ENCODE assay signal across 1 cellular context in the genomic region with DNA sequence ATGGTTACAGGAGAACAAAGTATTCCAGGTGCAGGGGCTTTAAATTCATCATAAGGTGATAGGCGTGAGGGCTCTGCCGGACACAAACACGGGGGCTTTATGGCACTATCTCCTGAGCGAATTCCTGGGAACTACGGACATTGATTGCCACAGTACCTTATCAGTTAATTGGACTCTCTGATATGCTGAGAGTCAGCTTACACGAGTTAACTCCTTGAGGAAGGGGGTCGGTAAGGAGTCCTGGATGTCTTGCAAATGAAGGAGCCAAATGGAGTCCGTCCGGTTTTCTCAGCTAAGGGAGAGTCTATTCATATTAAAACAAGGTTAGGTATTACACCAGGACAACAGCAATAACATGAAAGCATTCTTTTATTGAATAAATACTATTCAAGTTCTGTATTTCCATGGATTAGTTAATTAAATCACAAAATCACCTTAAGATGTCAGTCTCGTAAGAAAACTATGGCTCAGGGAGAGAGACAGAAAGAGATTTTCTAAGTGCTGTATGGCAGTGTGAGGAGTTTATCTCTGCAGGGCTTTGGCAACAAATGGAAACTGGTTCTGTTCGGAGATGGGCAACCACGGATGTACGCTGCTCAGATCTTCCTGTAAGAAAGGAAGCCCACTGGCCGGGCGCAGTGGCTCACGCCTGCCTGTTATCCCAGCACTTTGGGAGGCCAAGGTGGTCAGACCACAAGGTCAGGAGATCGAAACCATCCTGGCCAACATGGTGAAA.
TF ChIP-seq lines count a peak whose summit lies in the region.

No MANE protein-coding gene starts in this region.

TF ChIP-seq in WTC11, 78 proteins besides CTCF, POLR2A, EP300 and RAD21:
- TF ChIP-seq SMAD3 (CRISPR knock-in tag; IDR thresholded peaks at IDR 0.05; ENCODE audit: borderline replicate concordance): no peak
- no peak for TF ChIP-seq ESRRA (CRISPR knock-in tag; IDR thresholded peaks at IDR 0.05; ENCODE audit: borderline replicate concordance)
- no peak for TF ChIP-seq ETV6 (CRISPR knock-in tag; IDR thresholded peaks at IDR 0.05)
- TF ChIP-seq, protein P1, sequence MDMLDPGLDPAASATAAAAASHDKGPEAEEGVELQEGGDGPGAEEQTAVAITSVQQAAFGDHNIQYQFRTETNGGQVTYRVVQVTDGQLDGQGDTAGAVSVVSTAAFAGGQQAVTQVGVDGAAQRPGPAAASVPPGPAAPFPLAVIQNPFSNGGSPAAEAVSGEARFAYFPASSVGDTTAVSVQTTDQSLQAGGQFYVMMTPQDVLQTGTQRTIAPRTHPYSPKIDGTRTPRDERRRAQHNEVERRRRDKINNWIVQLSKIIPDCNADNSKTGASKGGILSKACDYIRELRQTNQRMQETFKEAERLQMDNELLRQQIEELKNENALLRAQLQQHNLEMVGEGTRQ (CRISPR knock-in tag; IDR thresholded peaks at IDR 0.05): no peak
- TF ChIP-seq, protein P2, sequence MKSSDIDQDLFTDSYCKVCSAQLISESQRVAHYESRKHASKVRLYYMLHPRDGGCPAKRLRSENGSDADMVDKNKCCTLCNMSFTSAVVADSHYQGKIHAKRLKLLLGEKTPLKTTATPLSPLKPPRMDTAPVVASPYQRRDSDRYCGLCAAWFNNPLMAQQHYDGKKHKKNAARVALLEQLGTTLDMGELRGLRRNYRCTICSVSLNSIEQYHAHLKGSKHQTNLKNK (CRISPR knock-in tag; IDR thresholded peaks at IDR 0.05): no peak
- TF ChIP-seq ZNF423 (CRISPR knock-in tag; IDR thresholded peaks at IDR 0.05): no peak
- no peak for TF ChIP-seq TEAD4 (CRISPR knock-in tag; IDR thresholded peaks at IDR 0.05)
- TF ChIP-seq JUN (CRISPR knock-in tag; IDR thresholded peaks at IDR 0.05): no peak
- TF ChIP-seq, protein P3, sequence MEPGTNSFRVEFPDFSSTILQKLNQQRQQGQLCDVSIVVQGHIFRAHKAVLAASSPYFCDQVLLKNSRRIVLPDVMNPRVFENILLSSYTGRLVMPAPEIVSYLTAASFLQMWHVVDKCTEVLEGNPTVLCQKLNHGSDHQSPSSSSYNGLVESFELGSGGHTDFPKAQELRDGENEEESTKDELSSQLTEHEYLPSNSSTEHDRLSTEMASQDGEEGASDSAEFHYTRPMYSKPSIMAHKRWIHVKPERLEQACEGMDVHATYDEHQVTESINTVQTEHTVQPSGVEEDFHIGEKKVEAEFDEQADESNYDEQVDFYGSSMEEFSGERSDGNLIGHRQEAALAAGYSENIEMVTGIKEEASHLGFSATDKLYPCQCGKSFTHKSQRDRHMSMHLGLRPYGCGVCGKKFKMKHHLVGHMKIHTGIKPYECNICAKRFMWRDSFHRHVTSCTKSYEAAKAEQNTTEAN (CRISPR knock-in tag; IDR thresholded peaks at IDR 0.05): no peak
- no peak for TF ChIP-seq USF1 (CRISPR knock-in tag; IDR thresholded peaks at IDR 0.05)
- no peak for TF ChIP-seq IRF2 (CRISPR knock-in tag; IDR thresholded peaks at IDR 0.05; ENCODE audit: borderline replicate concordance, low read depth)
- TF ChIP-seq PREB (CRISPR knock-in tag; IDR thresholded peaks at IDR 0.05; ENCODE audit: borderline replicate concordance): no peak
